15 cellular contexts compared by ENCODE assay signal in genomic region chr22:46934172-46934745, GRCh38.
DNase-seq lines count a peak whose midpoint lies in the region; ATAC-seq, FAIRE-seq and TF ChIP-seq lines count a peak whose summit lies in the region.
"Had no signal": no experiment of that assay in that cellular context is flagged by ENCODE, and none has a peak within 500 bp of the region (broad histone marks: within the 10 kb centered on the region; RNA-seq: fewer than 3 reads in every experiment).

No MANE protein-coding gene starts in this region.

- no peaks in the 10 kb centered on the region for H3K27me3 ChIP-seq in breast epithelium
- H3K27me3 ChIP-seq in astrocyte (ENCODE audit: insufficient read depth, low read length) = no peaks in the 10 kb centered on the region
- H3K27me3 ChIP-seq in liver (ENCODE audit: control insufficient read depth in 4 of 4, insufficient read depth in 4 of 4, low read length in 3 of 4) = no peaks in the 10 kb centered on the region

- H3K27ac ChIP-seq in breast epithelium (no peak overlapping the region), astrocyte (ENCODE audit: low read depth, low read length) (peak overlapping the region; percentile 92), liver (ENCODE audit: low read depth in 1 of 2, low read length in 2 of 2) (peak overlapping the region; percentile 92 to 93)
- H3K27ac ChIP-seq: prostate gland had no signal

- BruUV-seq in MCF 10A (replicated peaks; lab: Mats Ljungman, UMichigan) = no TSS peak

- H3K36me3 Mint-ChIP-seq in MCF 10A (ENCODE audit: insufficient read depth, unreplicated experiment) (peaks cover 4% of the 10 kb centered on the region), astrocyte (ENCODE audit: low read depth, unreplicated experiment) (peaks cover 17% of the 10 kb centered on the region)

- CTCF ChIA-PET in MCF 10A (lab: Yijun Ruan, JAX) = interaction anchor here (1.1 kb wide), 1 partner anchor 79 kb away, joined by 3 read pairs; no protein-coding TSS in a partner anchor

- peak overlapping the region; percentile 83 for H3K4me2 ChIP-seq in astrocyte (ENCODE audit: low read length)

- TF ChIP-seq POLR2A in breast epithelium (IDR thresholded peaks at IDR 0.05) = no peak
- no peak for TF ChIP-seq POLR2A in GM18505 (IDR thresholded peaks at IDR 0.05; ENCODE audit: borderline replicate concordance, extremely low read depth, insufficient read depth, insufficient read length)

- H3K4me1 ChIP-seq in breast epithelium (no peaks in the 10 kb centered on the region), astrocyte (ENCODE audit: insufficient read depth, low read length) (peaks cover 50% of the 10 kb centered on the region), liver (ENCODE audit: control insufficient read depth in 4 of 4, insufficient read depth in 4 of 4, low read length in 3 of 4) (peaks cover 11 to 34% (median 27%) of the 10 kb centered on the region in 4 donors)
- H3K4me1 ChIP-seq: prostate gland had no signal

- H3K79me2 ChIP-seq in astrocyte (ENCODE audit: insufficient read depth, low read length) = no peaks in the 10 kb centered on the region

- no peak overlapping the region for H2AFZ ChIP-seq in astrocyte (ENCODE audit: low read depth, low read length)

- TF ChIP-seq RAD21 in liver (IDR thresholded peaks at IDR 0.05) = no peak

- WGBS in liver = 97% methylated on average over 14 of the region's 14 CpGs

- H3K4me3 Mint-ChIP-seq in MCF 10A (ENCODE audit: unreplicated experiment) (no peak overlapping the region), astrocyte (ENCODE audit: unreplicated experiment) (peak overlapping the region; percentile 55)
- H3K4me3 Mint-ChIP-seq in stimulated activated naive CD8-positive, alpha-beta T cell treated with anti-CD3 and anti-CD28 coated beads, Interleukin-15, amount 100 ng/mL, for 72 hours = peak overlapping the region; percentile 12 to 49
- H3K4me3 Mint-ChIP-seq: activated T-helper 1 cell treated with anti-CD3 and anti-CD28 coated beads, Interleukin-12 subunit alpha, Interleukin-12 subunit beta, Interleukin-2, Interleukin-4 antibody, amounts not matched to agents 30 ng/mL and 10 ng/mL and 1 ng/mL, durations not matched to agents 14 hours and 24 hours and 36 hours; stimulated activated memory B cell treated with anti-CD40 and anti-IgM and Interleukin-4, amounts not matched to agents 10 μg/mL and 1 μg/mL and 100 μg/mL, for 72 hours had no signal

- H3K9ac ChIP-seq in astrocyte (ENCODE audit: low read length) (peak overlapping the region; percentile 72), liver (ENCODE audit: low read depth in 1 of 2, low read length in 2 of 2) (no peak overlapping the region)

- DNase-seq in MCF 10A (ENCODE audit: unreplicated experiment) (no peak), breast epithelium (ENCODE audit: low spot score in 2 of 2) (no peak), astrocyte (ENCODE audit: low read depth) (no peak), NCI-H446 (lab: John Stamatoyannopoulos, UW) (no peak)
- DNase-seq in stimulated activated naive CD8-positive, alpha-beta T cell treated with anti-CD3 and anti-CD28 coated beads, Interleukin-15, amount 100 ng/mL, for 72 hours = no peak
- no peak for DNase-seq in central memory CD4-positive, alpha-beta T cell
- DNase-seq: activated CD4-positive, CD25-positive, alpha-beta regulatory T cell treated with anti-CD3 and anti-CD28 coated beads, Interleukin-2, amount 50 U/mL, for 72 hours; DMS79 treated with DMSO at 0.1 percent for 48 hours; NCI-H1930; stimulated activated CD4-positive, alpha-beta T cell treated with anti-CD3 and anti-CD28 coated beads, Interleukin-4, amount 100 ng/mL, for 1 hour had no signal

- H3K4me1 Mint-ChIP-seq in MCF 10A (ENCODE audit: insufficient read depth, unreplicated experiment) (peaks cover 23% of the 10 kb centered on the region), astrocyte (ENCODE audit: low read depth, unreplicated experiment) (peaks cover 59% of the 10 kb centered on the region)
- peaks cover 36% of the 10 kb centered on the region for H3K4me1 Mint-ChIP-seq in stimulated activated naive CD8-positive, alpha-beta T cell treated with anti-CD3 and anti-CD28 coated beads, Interleukin-15, amount 100 ng/mL, for 72 hours

- no peak for ATAC-seq in stimulated activated naive CD8-positive, alpha-beta T cell treated with anti-CD3 and anti-CD28 coated beads, Interleukin-15, amount 100 ng/mL, for 72 hours
- ATAC-seq in GM18505 (IDR thresholded peaks at IDR 0.05; ENCODE audit: unreplicated experiment) = no peak

- H4K20me1 ChIP-seq in astrocyte (ENCODE audit: insufficient read depth, low read length) = no peaks in the 10 kb centered on the region

- H3K9me3 Mint-ChIP-seq in MCF 10A (ENCODE audit: unreplicated experiment) (no peaks in the 10 kb centered on the region), astrocyte (ENCODE audit: unreplicated experiment) (no peaks in the 10 kb centered on the region)
- H3K9me3 Mint-ChIP-seq in stimulated activated naive CD8-positive, alpha-beta T cell treated with anti-CD3 and anti-CD28 coated beads, Interleukin-15, amount 100 ng/mL, for 72 hours = no peaks in the 10 kb centered on the region
- H3K9me3 Mint-ChIP-seq: activated T-helper 1 cell treated with anti-CD3 and anti-CD28 coated beads, Interleukin-12 subunit alpha, Interleukin-12 subunit beta, Interleukin-2, Interleukin-4 antibody, amounts not matched to agents 30 ng/mL and 10 ng/mL and 1 ng/mL, durations not matched to agents 14 hours and 24 hours and 36 hours; stimulated activated memory B cell treated with anti-CD40 and anti-IgM and Interleukin-4, amounts not matched to agents 10 μg/mL and 1 μg/mL and 100 μg/mL, for 72 hours had no signal

- no peak overlapping the region for H3K4me3 ChIP-seq in breast epithelium
- H3K4me3 ChIP-seq in astrocyte (ENCODE audit: insufficient read depth, low read depth, low read length) = peak overlapping the region; percentile 21
- peak overlapping the region in 1 of 3 donors; percentile 6 for H3K4me3 ChIP-seq in liver (ENCODE audit: low read depth in 1 of 3, low read length in 3 of 3)
- H3K4me3 ChIP-seq: prostate gland had no signal

- H3K27ac Mint-ChIP-seq in MCF 10A (ENCODE audit: low read depth, unreplicated experiment) = peak overlapping the region; percentile 63
- H3K27ac Mint-ChIP-seq in astrocyte (ENCODE audit: unreplicated experiment) = peak overlapping the region; percentile 99
- peak overlapping the region in 1 of 2 donors; percentile 83 for H3K27ac Mint-ChIP-seq in stimulated activated naive CD8-positive, alpha-beta T cell treated with anti-CD3 and anti-CD28 coated beads, Interleukin-15, amount 100 ng/mL, for 72 hours

- POLR2A ChIA-PET in MCF 10A (lab: Yijun Ruan, JAX) = interaction anchor here (0.6 kb wide), 2 partner anchors 12 to 121 kb away, joined by 3 read pairs; no protein-coding TSS in a partner anchor

- peak; percentile 9 for FAIRE-seq in astrocyte (lab: Jason Lieb, UNC)

- no peaks in the 10 kb centered on the region for H3K9me3 ChIP-seq in breast epithelium
- H3K9me3 ChIP-seq in astrocyte (ENCODE audit: insufficient read depth, low read depth, low read length) = no peaks in the 10 kb centered on the region
- H3K9me3 ChIP-seq in liver (ENCODE audit: control insufficient read depth in 4 of 4, low read length in 3 of 4) = peaks cover 4 to 13% (median 8%) of the 10 kb centered on the region in 4 donors
- H3K9me3 ChIP-seq: prostate gland had no signal

- intact Hi-C loops in MCF 10A (cut with micrococcal nuclease) (no loop called here), breast epithelium (cut with DNase I; ENCODE audit: low total_unique reads) (no loop called here)

- no peak for TF ChIP-seq CTCF in MCF 10A (IDR thresholded peaks at IDR 0.05; ENCODE audit: unreplicated experiment)
- TF ChIP-seq CTCF in breast epithelium (IDR thresholded peaks at IDR 0.05) = no peak
- no peak for TF ChIP-seq CTCF in astrocyte (IDR thresholded peaks at IDR 0.05; ENCODE audit: insufficient read depth, low read depth, low read length)
- no peak for TF ChIP-seq CTCF in liver (IDR thresholded peaks at IDR 0.05; ENCODE audit: low read depth, low read length, missing input control)

- H3K27me3 Mint-ChIP-seq in MCF 10A (ENCODE audit: insufficient read depth, unreplicated experiment) (no peaks in the 10 kb centered on the region), astrocyte (ENCODE audit: low read depth, unreplicated experiment) (no peaks in the 10 kb centered on the region)
- no peaks in the 10 kb centered on the region for H3K27me3 Mint-ChIP-seq in stimulated activated naive CD8-positive, alpha-beta T cell treated with anti-CD3 and anti-CD28 coated beads, Interleukin-15, amount 100 ng/mL, for 72 hours
- H3K27me3 Mint-ChIP-seq: stimulated activated memory B cell treated with anti-CD40 and anti-IgM and Interleukin-4, amounts not matched to agents 10 μg/mL and 1 μg/mL and 100 μg/mL, for 72 hours had no signal

- H3K36me3 ChIP-seq in breast epithelium (no peaks in the 10 kb centered on the region), astrocyte (ENCODE audit: insufficient read depth, low read length) (no peaks in the 10 kb centered on the region), liver (ENCODE audit: control insufficient read depth in 4 of 4, insufficient read depth in 3 of 4, low read depth in 1 of 4, low read length in 3 of 4) (peaks cover 2 to 12% (median 4%) of the 10 kb centered on the region in 4 donors)
- H3K36me3 ChIP-seq: prostate gland had no signal

TF ChIP-seq in liver, 16 proteins besides CTCF, POLR2A, EP300 and RAD21 (continues in another document):
- TF ChIP-seq HNF4G (IDR thresholded peaks at IDR 0.05) = no peak
- TF ChIP-seq, protein P1, sequence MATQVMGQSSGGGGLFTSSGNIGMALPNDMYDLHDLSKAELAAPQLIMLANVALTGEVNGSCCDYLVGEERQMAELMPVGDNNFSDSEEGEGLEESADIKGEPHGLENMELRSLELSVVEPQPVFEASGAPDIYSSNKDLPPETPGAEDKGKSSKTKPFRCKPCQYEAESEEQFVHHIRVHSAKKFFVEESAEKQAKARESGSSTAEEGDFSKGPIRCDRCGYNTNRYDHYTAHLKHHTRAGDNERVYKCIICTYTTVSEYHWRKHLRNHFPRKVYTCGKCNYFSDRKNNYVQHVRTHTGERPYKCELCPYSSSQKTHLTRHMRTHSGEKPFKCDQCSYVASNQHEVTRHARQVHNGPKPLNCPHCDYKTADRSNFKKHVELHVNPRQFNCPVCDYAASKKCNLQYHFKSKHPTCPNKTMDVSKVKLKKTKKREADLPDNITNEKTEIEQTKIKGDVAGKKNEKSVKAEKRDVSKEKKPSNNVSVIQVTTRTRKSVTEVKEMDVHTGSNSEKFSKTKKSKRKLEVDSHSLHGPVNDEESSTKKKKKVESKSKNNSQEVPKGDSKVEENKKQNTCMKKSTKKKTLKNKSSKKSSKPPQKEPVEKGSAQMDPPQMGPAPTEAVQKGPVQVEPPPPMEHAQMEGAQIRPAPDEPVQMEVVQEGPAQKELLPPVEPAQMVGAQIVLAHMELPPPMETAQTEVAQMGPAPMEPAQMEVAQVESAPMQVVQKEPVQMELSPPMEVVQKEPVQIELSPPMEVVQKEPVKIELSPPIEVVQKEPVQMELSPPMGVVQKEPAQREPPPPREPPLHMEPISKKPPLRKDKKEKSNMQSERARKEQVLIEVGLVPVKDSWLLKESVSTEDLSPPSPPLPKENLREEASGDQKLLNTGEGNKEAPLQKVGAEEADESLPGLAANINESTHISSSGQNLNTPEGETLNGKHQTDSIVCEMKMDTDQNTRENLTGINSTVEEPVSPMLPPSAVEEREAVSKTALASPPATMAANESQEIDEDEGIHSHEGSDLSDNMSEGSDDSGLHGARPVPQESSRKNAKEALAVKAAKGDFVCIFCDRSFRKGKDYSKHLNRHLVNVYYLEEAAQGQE (IDR thresholded peaks at IDR 0.05) = no peak

Comparison
In these comparisons a context has a peak if more than half of its experiments do, and no peak if none do; other contexts are left out.
1. H3K27ac ChIP-seq: peak in astrocyte (single experiment) and liver (2 of 2); none in breast epithelium (0 of 2).